ENCODE assay signal across 1 cellular context in the genomic region with DNA sequence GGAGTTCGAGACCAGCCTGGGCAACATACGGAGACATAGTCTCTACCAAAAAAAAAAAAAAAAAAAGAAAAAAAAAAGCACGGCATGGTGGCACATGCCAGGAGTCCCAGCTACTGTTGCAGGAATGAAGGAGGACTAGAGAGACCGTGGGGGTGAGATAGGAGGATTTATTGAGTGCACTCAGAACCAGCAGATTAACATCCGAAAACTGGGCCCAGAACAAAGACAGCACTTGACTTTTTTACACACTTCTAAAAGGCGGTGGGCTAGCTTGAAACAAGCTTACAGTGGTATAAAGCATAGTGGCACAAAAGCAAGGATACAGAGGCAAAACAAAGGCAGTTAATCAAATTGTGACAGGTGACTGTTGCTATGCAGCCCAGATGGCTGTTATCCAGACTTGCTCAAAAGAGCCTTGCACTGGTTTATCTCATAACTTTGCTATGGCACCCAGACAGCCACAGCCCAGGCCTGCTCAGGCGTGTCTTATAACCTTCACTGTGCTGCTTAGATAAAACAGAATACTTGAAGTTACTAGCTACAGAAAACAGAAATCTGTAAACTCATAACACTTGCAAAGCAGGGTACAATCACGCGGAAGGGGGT.
TF ChIP-seq lines count a peak whose summit lies in the region.

No MANE protein-coding gene starts in this region.

TF ChIP-seq in GM12878, 131 proteins besides CTCF, POLR2A, EP300 and RAD21 (continued from another document):
- TF ChIP-seq, protein P1, sequence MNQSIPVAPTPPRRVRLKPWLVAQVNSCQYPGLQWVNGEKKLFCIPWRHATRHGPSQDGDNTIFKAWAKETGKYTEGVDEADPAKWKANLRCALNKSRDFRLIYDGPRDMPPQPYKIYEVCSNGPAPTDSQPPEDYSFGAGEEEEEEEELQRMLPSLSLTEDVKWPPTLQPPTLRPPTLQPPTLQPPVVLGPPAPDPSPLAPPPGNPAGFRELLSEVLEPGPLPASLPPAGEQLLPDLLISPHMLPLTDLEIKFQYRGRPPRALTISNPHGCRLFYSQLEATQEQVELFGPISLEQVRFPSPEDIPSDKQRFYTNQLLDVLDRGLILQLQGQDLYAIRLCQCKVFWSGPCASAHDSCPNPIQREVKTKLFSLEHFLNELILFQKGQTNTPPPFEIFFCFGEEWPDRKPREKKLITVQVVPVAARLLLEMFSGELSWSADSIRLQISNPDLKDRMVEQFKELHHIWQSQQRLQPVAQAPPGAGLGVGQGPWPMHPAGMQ (IDR thresholded peaks at IDR 0.05; ENCODE audit: borderline replicate concordance), result no peak
- no peak for TF ChIP-seq RAD51 (IDR thresholded peaks at IDR 0.05)
- TF ChIP-seq PAX8 (IDR thresholded peaks at IDR 0.05), result no peak
- TF ChIP-seq, protein P2, sequence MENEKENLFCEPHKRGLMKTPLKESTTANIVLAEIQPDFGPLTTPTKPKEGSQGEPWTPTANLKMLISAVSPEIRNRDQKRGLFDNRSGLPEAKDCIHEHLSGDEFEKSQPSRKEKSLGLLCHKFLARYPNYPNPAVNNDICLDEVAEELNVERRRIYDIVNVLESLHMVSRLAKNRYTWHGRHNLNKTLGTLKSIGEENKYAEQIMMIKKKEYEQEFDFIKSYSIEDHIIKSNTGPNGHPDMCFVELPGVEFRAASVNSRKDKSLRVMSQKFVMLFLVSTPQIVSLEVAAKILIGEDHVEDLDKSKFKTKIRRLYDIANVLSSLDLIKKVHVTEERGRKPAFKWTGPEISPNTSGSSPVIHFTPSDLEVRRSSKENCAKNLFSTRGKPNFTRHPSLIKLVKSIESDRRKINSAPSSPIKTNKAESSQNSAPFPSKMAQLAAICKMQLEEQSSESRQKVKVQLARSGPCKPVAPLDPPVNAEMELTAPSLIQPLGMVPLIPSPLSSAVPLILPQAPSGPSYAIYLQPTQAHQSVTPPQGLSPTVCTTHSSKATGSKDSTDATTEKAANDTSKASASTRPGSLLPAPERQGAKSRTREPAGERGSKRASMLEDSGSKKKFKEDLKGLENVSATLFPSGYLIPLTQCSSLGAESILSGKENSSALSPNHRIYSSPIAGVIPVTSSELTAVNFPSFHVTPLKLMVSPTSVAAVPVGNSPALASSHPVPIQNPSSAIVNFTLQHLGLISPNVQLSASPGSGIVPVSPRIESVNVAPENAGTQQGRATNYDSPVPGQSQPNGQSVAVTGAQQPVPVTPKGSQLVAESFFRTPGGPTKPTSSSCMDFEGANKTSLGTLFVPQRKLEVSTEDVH (IDR thresholded peaks at IDR 0.05; ENCODE audit: low read depth, partially characterized antibody), result no peak
- TF ChIP-seq, protein P3, sequence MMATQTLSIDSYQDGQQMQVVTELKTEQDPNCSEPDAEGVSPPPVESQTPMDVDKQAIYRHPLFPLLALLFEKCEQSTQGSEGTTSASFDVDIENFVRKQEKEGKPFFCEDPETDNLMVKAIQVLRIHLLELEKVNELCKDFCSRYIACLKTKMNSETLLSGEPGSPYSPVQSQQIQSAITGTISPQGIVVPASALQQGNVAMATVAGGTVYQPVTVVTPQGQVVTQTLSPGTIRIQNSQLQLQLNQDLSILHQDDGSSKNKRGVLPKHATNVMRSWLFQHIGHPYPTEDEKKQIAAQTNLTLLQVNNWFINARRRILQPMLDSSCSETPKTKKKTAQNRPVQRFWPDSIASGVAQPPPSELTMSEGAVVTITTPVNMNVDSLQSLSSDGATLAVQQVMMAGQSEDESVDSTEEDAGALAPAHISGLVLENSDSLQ (IDR thresholded peaks at IDR 0.05), result no peak
- TF ChIP-seq SMARCA5 (IDR thresholded peaks at IDR 0.05), result no peak
- TF ChIP-seq MTA3 (IDR thresholded peaks at IDR 0.05; ENCODE audit: borderline replicate concordance, low read length), result no peak
- no peak for TF ChIP-seq TBL1XR1 (IDR thresholded peaks at IDR 0.05; ENCODE audit: low read depth, low read length)
- TF ChIP-seq KDM1A (IDR thresholded peaks at IDR 0.05; ENCODE audit: borderline replicate concordance), result no peak
- 0 out of 2 replicates have a peak, but pooled peaks have one; percentile 35 for TF ChIP-seq STAT3 (IDR thresholded peaks at IDR 0.05; ENCODE audit: low read depth, low read length)
- TF ChIP-seq RCOR1 (conservative IDR thresholded peaks at IDR 0.05; ENCODE audit: low read depth, low read length), result no peak
- TF ChIP-seq, protein P4, sequence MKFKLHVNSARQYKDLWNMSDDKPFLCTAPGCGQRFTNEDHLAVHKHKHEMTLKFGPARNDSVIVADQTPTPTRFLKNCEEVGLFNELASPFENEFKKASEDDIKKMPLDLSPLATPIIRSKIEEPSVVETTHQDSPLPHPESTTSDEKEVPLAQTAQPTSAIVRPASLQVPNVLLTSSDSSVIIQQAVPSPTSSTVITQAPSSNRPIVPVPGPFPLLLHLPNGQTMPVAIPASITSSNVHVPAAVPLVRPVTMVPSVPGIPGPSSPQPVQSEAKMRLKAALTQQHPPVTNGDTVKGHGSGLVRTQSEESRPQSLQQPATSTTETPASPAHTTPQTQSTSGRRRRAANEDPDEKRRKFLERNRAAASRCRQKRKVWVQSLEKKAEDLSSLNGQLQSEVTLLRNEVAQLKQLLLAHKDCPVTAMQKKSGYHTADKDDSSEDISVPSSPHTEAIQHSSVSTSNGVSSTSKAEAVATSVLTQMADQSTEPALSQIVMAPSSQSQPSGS (IDR thresholded peaks at IDR 0.05; ENCODE audit: low read length), result no peak
- TF ChIP-seq RBBP5 (conservative IDR thresholded peaks at IDR 0.05), result no peak
- TF ChIP-seq CHD1 (IDR thresholded peaks at IDR 0.05; ENCODE audit: low read depth, low read length), result no peak
- TF ChIP-seq SUZ12 (IDR thresholded peaks at IDR 0.05; ENCODE audit: unreplicated experiment), result no peak
